ENCODE assay signal across 18 cellular contexts in genomic region chr9:37363124-37363523, GRCh38. TPM values are rescaled to one million over a fixed set of nuclear protein-coding genes. Genes with fewer than 3 reads are reported as not detected.
DNase-seq lines count a peak whose midpoint lies in the region; ATAC-seq, FAIRE-seq and TF ChIP-seq lines count a peak whose summit lies in the region.
"Had no signal": no experiment of that assay in that cellular context is flagged by ENCODE, and none has a peak within 500 bp of the region (broad histone marks: within the 10 kb centered on the region; RNA-seq: fewer than 3 reads in every experiment).

No MANE protein-coding gene starts in this region.

- H3K4me1 Mint-ChIP-seq in stimulated activated naive B cell treated with anti-CD40 and anti-IgM and Interleukin-4, amounts not matched to agents 10 μg/mL and 1 μg/mL and 100 μg/mL, for 72 hours = peaks cover 37 to 53% of the 10 kb centered on the region in 2 donors
- peaks cover 7% of the 10 kb centered on the region for H3K4me1 Mint-ChIP-seq in T-helper 17 cell

- peaks cover 32 to 53% of the 10 kb centered on the region in 2 donors for H3K36me3 Mint-ChIP-seq in stimulated activated naive B cell treated with anti-CD40 and anti-IgM and Interleukin-4, amounts not matched to agents 10 μg/mL and 1 μg/mL and 100 μg/mL, for 72 hours
- H3K36me3 Mint-ChIP-seq in T-helper 17 cell (ENCODE audit: low read depth) = peaks cover 3% of the 10 kb centered on the region

- H3K27me3 Mint-ChIP-seq in stimulated activated naive B cell treated with anti-CD40 and anti-IgM and Interleukin-4, amounts not matched to agents 10 μg/mL and 1 μg/mL and 100 μg/mL, for 72 hours = no peaks in the 10 kb centered on the region
- no peaks in the 10 kb centered on the region for H3K27me3 Mint-ChIP-seq in T-helper 17 cell
- H3K27me3 Mint-ChIP-seq: CD4-positive, alpha-beta T cell had no signal

- H3K9ac ChIP-seq in SU-DHL-6 (ENCODE audit: low read length) = peak overlapping the region; percentile 3; the same call in 1 of the 2 replicates

- WGBS in esophagus muscularis mucosa = 92% methylated on average over 4 of the region's 4 CpGs

- no peak for ATAC-seq in stimulated activated naive B cell treated with anti-CD40 and anti-IgM and Interleukin-4, amounts not matched to agents 10 μg/mL and 1 μg/mL and 100 μg/mL, for 72 hours (replicated peaks)
- no peak for ATAC-seq in T-helper 17 cell
- ATAC-seq: HepG2 had no signal

- peaks cover 73% of the 10 kb centered on the region for H3F3A ChIP-seq in SU-DHL-6 (ENCODE audit: insufficient read depth)

- no peaks in the 10 kb centered on the region for H3K9me2 ChIP-seq in SU-DHL-6 (replicated peaks; ENCODE audit: insufficient read depth, low read length)

- H3K79me2 ChIP-seq in SU-DHL-6 (ENCODE audit: insufficient read depth, low read length) = no peaks in the 10 kb centered on the region

- H3K4me3 ChIP-seq in SU-DHL-6 (ENCODE audit: insufficient read depth, low read length, poor library complexity, severe bottlenecking) (no peak overlapping the region), esophagus muscularis mucosa (no peak overlapping the region)

- peaks cover 7 to 8% of the 10 kb centered on the region in 2 donors for H3K9me3 Mint-ChIP-seq in stimulated activated naive B cell treated with anti-CD40 and anti-IgM and Interleukin-4, amounts not matched to agents 10 μg/mL and 1 μg/mL and 100 μg/mL, for 72 hours
- H3K9me3 Mint-ChIP-seq: CD4-positive, alpha-beta T cell; HFFc6 had no signal

- H3K27me3 ChIP-seq in SU-DHL-6 (ENCODE audit: low read length) (no peaks in the 10 kb centered on the region), esophagus muscularis mucosa (no peaks in the 10 kb centered on the region)

- H3K4me2 ChIP-seq in SU-DHL-6 (ENCODE audit: low read depth, low read length, poor library complexity, severe bottlenecking) = no peak overlapping the region

- H3K4me3 Mint-ChIP-seq in stimulated activated naive B cell treated with anti-CD40 and anti-IgM and Interleukin-4, amounts not matched to agents 10 μg/mL and 1 μg/mL and 100 μg/mL, for 72 hours = no peak overlapping the region
- no peak overlapping the region for H3K4me3 Mint-ChIP-seq in T-helper 17 cell
- H3K4me3 Mint-ChIP-seq: CD4-positive, alpha-beta T cell; HFFc6 had no signal

- no peaks in the 10 kb centered on the region for H3K4me1 ChIP-seq in esophagus muscularis mucosa

- TF ChIP-seq CTCF in SU-DHL-6 (IDR thresholded peaks at IDR 0.05; ENCODE audit: insufficient read depth, low read length, poor library complexity, severe bottlenecking) (no peak), esophagus muscularis mucosa (IDR thresholded peaks at IDR 0.05) (no peak)

- H2AFZ ChIP-seq in SU-DHL-6 (ENCODE audit: low read depth, low read length, severe bottlenecking) = no peak overlapping the region

- no peak for TF ChIP-seq POLR2A in GM12891 (IDR thresholded peaks at IDR 0.05; ENCODE audit: low read depth, low read length)
- TF ChIP-seq POLR2A in esophagus muscularis mucosa (IDR thresholded peaks at IDR 0.05; ENCODE audit: low read depth) = no peak

- H3K9me3 ChIP-seq in SU-DHL-6 (ENCODE audit: insufficient read depth, low read length) = no peaks in the 10 kb centered on the region
- H3K9me3 ChIP-seq in esophagus muscularis mucosa = no peaks in the 10 kb centered on the region
- H3K9me3 ChIP-seq in T-helper 17 cell (ENCODE audit: control insufficient read depth, low read length, poor library complexity, severe bottlenecking) = no peaks in the 10 kb centered on the region

- FAIRE-seq in GM12891 (lab: Jason Lieb, UNC) (peak; percentile 71), GM19239 (lab: Jason Lieb, UNC) (no peak)
- FAIRE-seq: G401.6, HepG2, HTR-8/SVneo had no signal

- no peak for DNase-seq in GM12891 (ENCODE audit: insufficient read length, low spot score)
- DNase-seq in esophagus muscularis mucosa (ENCODE audit: extremely low spot score) = peak; percentile 78
- no peak for DNase-seq in stimulated activated naive B cell treated with anti-CD40 and anti-IgM and Interleukin-4, amounts not matched to agents 10 μg/mL and 1 μg/mL and 100 μg/mL, for 72 hours
- no peak for DNase-seq in DMS79 treated with DMSO at 0.1 percent for 48 hours (lab: John Stamatoyannopoulos, UW)
- DNase-seq in T-helper 17 cell = no peak
- no peak for DNase-seq in GM19239 (ENCODE audit: insufficient read length, low spot score)
- DNase-seq: ACHN; C1 segment of cervical spinal cord; Calu3; CD4-positive, alpha-beta T cell; DMS 273 treated with DMSO at 0.1 percent for 48 hours; EL; HCEC 1CT; HFFc6 had no signal

- H3K27ac ChIP-seq in SU-DHL-6 (ENCODE audit: low read depth, low read length) (peak overlapping the region; percentile 97), esophagus muscularis mucosa (replicated peaks in 1 of 4) (no peak overlapping the region)

- intact Hi-C loops in esophagus muscularis mucosa (cut with DNase I) = no loop called here

- H4K20me1 ChIP-seq in SU-DHL-6 (ENCODE audit: low read depth, low read length) = no peaks in the 10 kb centered on the region

- peaks cover 22% of the 10 kb centered on the region for H3K36me3 ChIP-seq in SU-DHL-6 (ENCODE audit: low read length)
- H3K36me3 ChIP-seq in esophagus muscularis mucosa = no peaks in the 10 kb centered on the region

- no peak for TF ChIP-seq EP300 in esophagus muscularis mucosa (IDR thresholded peaks at IDR 0.05)

- H3K27ac Mint-ChIP-seq in stimulated activated naive B cell treated with anti-CD40 and anti-IgM and Interleukin-4, amounts not matched to agents 10 μg/mL and 1 μg/mL and 100 μg/mL, for 72 hours = peak overlapping the region; percentile 76
- no peak overlapping the region for H3K27ac Mint-ChIP-seq in T-helper 17 cell
- H3K27ac Mint-ChIP-seq: CD4-positive, alpha-beta T cell; HFFc6 had no signal

TF ChIP-seq in GM12891, 5 proteins besides CTCF, POLR2A, EP300 and RAD21:
- TF ChIP-seq PAX5 (IDR thresholded peaks at IDR 0.05; ENCODE audit: insufficient read depth, low read length, severe bottlenecking) (no peak), POLR2AphosphoS5 (IDR thresholded peaks at IDR 0.05; ENCODE audit: low read depth, low read length) (no peak), SPI1 (IDR thresholded peaks at IDR 0.05; ENCODE audit: low read depth, low read length) (no peak), TAF1 (IDR thresholded peaks at IDR 0.05; ENCODE audit: low read depth, low read length) (no peak), POU2F2 (IDR thresholded peaks at IDR 0.05; ENCODE audit: low read depth, low read length) (no peak)

RNA-seq across cellular contexts. Expression of gene GRHPR, which starts 59.4 kb away (rescaled TPM):
- 156 TPM for polyA plus RNA-seq in GM12891 (2012; ENCODE audit: low read depth, missing spikeins)
- total RNA-seq in esophagus muscularis mucosa = 100 to 1,000 TPM; 135 to 143 (median 138) TPM
- 10 to 100 TPM; 28.9 to 29.5 TPM for total RNA-seq in T-helper 17 cell

Comparison
In these comparisons a context has a peak if more than half of its experiments do, and no peak if none do; other contexts are left out.
1. RNA of gene GRHPR, which starts 59.4 kb away (total RNA-seq): 135 to 143 TPM in esophagus muscularis mucosa; 28.9 to 29.5 TPM in T-helper 17 cell; every median in the first group is over 4 times any median in the second.